8 cellular contexts compared by ENCODE assay signal in genomic region chr10:784759-785538, GRCh38.
DNase-seq lines count a peak whose midpoint lies in the region; ATAC-seq and TF ChIP-seq lines count a peak whose summit lies in the region.

No MANE protein-coding gene starts in this region.

- H3K9ac ChIP-seq in OCI-LY1 (ENCODE audit: low read length) (no peak overlapping the region), iPS-15b (ENCODE audit: low read depth, low read length) (peak overlapping the region; percentile 5)

- H3K27ac Mint-ChIP-seq in GM23338, result no peak overlapping the region

- H2AFZ ChIP-seq in GM23338 (peak overlapping the region; percentile 96), OCI-LY1 (ENCODE audit: low read length) (no peak overlapping the region)

- WGBS in sigmoid colon, 2 donors, result 10 to 15% methylated on average over 54 of the region's 54 CpGs

- H3K4me1 Mint-ChIP-seq in GM23338, result peaks cover 4% of the 10 kb centered on the region; the same call in 2 of the 3 replicates

- H3K36me3 ChIP-seq in GM23338 (ENCODE audit: insufficient read depth), result no peaks in the 10 kb centered on the region
- H3K36me3 ChIP-seq in OCI-LY1 (ENCODE audit: insufficient read depth, low read length), result no peaks in the 10 kb centered on the region
- H3K36me3 ChIP-seq in iPS-15b (ENCODE audit: control insufficient read depth, insufficient read depth, low read length), result no peaks in the 10 kb centered on the region
- no peaks in the 10 kb centered on the region for H3K36me3 ChIP-seq in sigmoid colon

- peak overlapping the region; percentile 62; the same call in 2 of the 3 replicates for H3K4me3 Mint-ChIP-seq in GM23338

- H4K20me1 ChIP-seq in GM23338 (replicated peaks; ENCODE audit: insufficient read depth) (no peaks in the 10 kb centered on the region), OCI-LY1 (ENCODE audit: insufficient read depth, low read length) (no peaks in the 10 kb centered on the region)

- H3K79me2 ChIP-seq in GM23338 (replicated peaks; ENCODE audit: insufficient read depth) (no peaks in the 10 kb centered on the region), OCI-LY1 (ENCODE audit: insufficient read depth, low read length) (no peaks in the 10 kb centered on the region)

- H3K27ac ChIP-seq in GM23338 (ENCODE audit: low read depth) (no peak overlapping the region), OCI-LY1 (ENCODE audit: low read depth, low read length, poor library complexity, severe bottlenecking) (no peak overlapping the region), sigmoid colon (peak overlapping the region in 2 of 4 donors; percentile 23 to 62)

- H3K4me3 ChIP-seq in GM23338 (peak overlapping the region; percentile 54), OCI-LY1 (ENCODE audit: low read depth, low read length, poor library complexity, severe bottlenecking) (peak overlapping the region; percentile 37), iPS-15b (ENCODE audit: low read depth, low read length) (peak overlapping the region; percentile 30), sigmoid colon (peak overlapping the region; percentile 18 to 55 (median 45))

- no peaks in the 10 kb centered on the region; the same call in 1 of the 2 replicates for H3K4me1 ChIP-seq in GM23338 (ENCODE audit: insufficient read depth)
- peaks cover 39% of the 10 kb centered on the region for H3K4me1 ChIP-seq in OCI-LY1 (ENCODE audit: insufficient read depth, low read length, severe bottlenecking)
- H3K4me1 ChIP-seq in iPS-15b (ENCODE audit: control insufficient read depth, insufficient read depth, low read length), result no peaks in the 10 kb centered on the region
- peaks cover 0 to 26% (median 15%) of the 10 kb centered on the region in 4 donors for H3K4me1 ChIP-seq in sigmoid colon

- H3K9me2 ChIP-seq in GM23338 (ENCODE audit: insufficient read depth) (no peaks in the 10 kb centered on the region), OCI-LY1 (ENCODE audit: low read depth, low read length) (no peaks in the 10 kb centered on the region)

- no peak for TF ChIP-seq POLR2A in sigmoid colon (IDR thresholded peaks at IDR 0.05)

- no peaks in the 10 kb centered on the region for H3K9me3 Mint-ChIP-seq in GM23338

- intact Hi-C loops in sigmoid colon (cut with DNase I), result loop anchor here (2.0 to 10.0 kb wide), 5 partner anchors 93 to 410 kb away; no protein-coding TSS in a partner anchor

- ATAC-seq in GM23338 (peak; percentile 46), GM18873 (IDR thresholded peaks at IDR 0.05; ENCODE audit: low FRiP score, unreplicated experiment) (no peak), GM21360 (IDR thresholded peaks at IDR 0.05; ENCODE audit: unreplicated experiment) (no peak), HG03045 (IDR thresholded peaks at IDR 0.05; ENCODE audit: unreplicated experiment) (no peak)

- TF ChIP-seq EP300 in sigmoid colon (IDR thresholded peaks at IDR 0.05), result no peak

- H3K36me3 Mint-ChIP-seq in GM23338 (ENCODE audit: low read depth), result no peaks in the 10 kb centered on the region

- H3K9me3 ChIP-seq in OCI-LY1 (ENCODE audit: low read length) (no peaks in the 10 kb centered on the region), iPS-15b (ENCODE audit: control insufficient read depth, insufficient read depth, low read length) (no peaks in the 10 kb centered on the region), sigmoid colon (no peaks in the 10 kb centered on the region)

- 0 out of 4 replicates have a peak, but pooled peaks of 1 of the 2 experiments have one; percentile 9 for TF ChIP-seq CTCF in GM23338 (conservative IDR thresholded peaks at IDR 0.05; ENCODE audit: low read depth in 2 of 2)
- peak; percentile 14; the same call in 1 of the 2 replicates for TF ChIP-seq CTCF in OCI-LY1 (IDR thresholded peaks at IDR 0.05; ENCODE audit: low read length)
- TF ChIP-seq CTCF in sigmoid colon (IDR thresholded peaks at IDR 0.05), result peak in 1 of 4 experiments; percentile 19

- DNase-seq in GM23338 (ENCODE audit: low spot score) (peak; percentile 64), anterior cingulate cortex (lab: John Stamatoyannopoulos, UW) (peak in 49 of 58 donors; percentile 20 to 84 (median 58)), sigmoid colon (peak; percentile 86)

- H3K27me3 ChIP-seq in GM23338 (ENCODE audit: insufficient read depth) (peaks cover 3% of the 10 kb centered on the region; the same call in 1 of the 2 replicates), OCI-LY1 (ENCODE audit: insufficient read depth, low read length) (no peaks in the 10 kb centered on the region), iPS-15b (ENCODE audit: control insufficient read depth, insufficient read depth, low read length) (no peaks in the 10 kb centered on the region), sigmoid colon (no peaks in the 10 kb centered on the region)

- no peaks in the 10 kb centered on the region for H3F3A ChIP-seq in GM23338 (replicated peaks; ENCODE audit: low read depth)
- H3F3A ChIP-seq in OCI-LY1 (ENCODE audit: insufficient read depth, low read length), result no peaks in the 10 kb centered on the region

- H3K4me2 ChIP-seq in GM23338, result peak overlapping the region; percentile 83
- peak overlapping the region; percentile 54; the same call in 1 of the 2 replicates for H3K4me2 ChIP-seq in OCI-LY1 (ENCODE audit: low read length)

- peaks cover 16% of the 10 kb centered on the region for H3K27me3 Mint-ChIP-seq in GM23338 (ENCODE audit: insufficient read depth, low read depth, poor library complexity)

TF ChIP-seq in GM23338, 12 proteins besides CTCF, POLR2A, EP300 and RAD21 (continues in another document):
- TF ChIP-seq ZNF331 (CRISPR knock-in tag; IDR thresholded peaks at IDR 0.05; ENCODE audit: low read depth) (no peak), ZNF114 (CRISPR knock-in tag; IDR thresholded peaks at IDR 0.05) (no peak), CREB1 (CRISPR knock-in tag; IDR thresholded peaks at IDR 0.05; ENCODE audit: low read depth) (no peak), ZNF462 (CRISPR knock-in tag; IDR thresholded peaks at IDR 0.05) (no peak), STAT1 (IDR thresholded peaks at IDR 0.05; ENCODE audit: unreplicated experiment) (no peak)
